18 cellular contexts compared by ENCODE assay signal in the genomic region with DNA sequence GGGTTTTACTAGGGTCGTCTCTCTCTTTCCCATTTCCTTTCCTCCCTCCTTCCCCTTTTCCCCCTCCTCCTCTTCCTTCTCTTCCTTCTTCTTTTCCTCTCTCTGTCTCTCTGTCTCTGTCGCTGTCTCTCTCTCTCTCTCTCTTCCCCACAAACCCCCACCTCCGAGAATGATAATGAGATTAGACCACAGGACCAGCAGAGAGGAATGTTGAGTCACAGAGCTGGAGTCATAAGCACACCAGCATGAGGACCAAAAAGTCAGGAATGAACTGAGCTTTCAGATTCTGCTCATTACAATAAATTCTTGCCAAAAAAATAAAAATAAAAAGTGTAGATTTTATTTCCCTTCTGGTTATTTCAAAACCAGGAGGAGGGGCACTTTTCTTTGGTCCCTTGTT.
DNase-seq lines count a peak whose midpoint lies in the region; FAIRE-seq and TF ChIP-seq lines count a peak whose summit lies in the region.
"Had no signal": no experiment of that assay in that cellular context is flagged by ENCODE, and none has a peak within 500 bp of the region (broad histone marks: within the 10 kb centered on the region; RNA-seq: fewer than 3 reads in every experiment).

No MANE protein-coding gene starts in this region.

- no peak for TF ChIP-seq POLR2A in tibial nerve (IDR thresholded peaks at IDR 0.05)

- H3K27ac ChIP-seq in tibial nerve: no peak overlapping the region
- H3K27ac ChIP-seq: esophagus squamous epithelium, uterus had no signal

- H3K4me3 ChIP-seq in HAP-1: no peak overlapping the region
- no peak overlapping the region for H3K4me3 ChIP-seq in tibial nerve
- H3K4me3 ChIP-seq: esophagus squamous epithelium, lung, uterus had no signal

- H3K9me3 ChIP-seq in HAP-1 (no peaks in the 10 kb centered on the region), tibial nerve (peaks cover 0 to 3% (median 0%) of the 10 kb centered on the region in 4 donors)
- H3K9me3 ChIP-seq: esophagus squamous epithelium, uterus had no signal

- no peaks in the 10 kb centered on the region for H3K36me3 ChIP-seq in HAP-1 (replicated peaks)
- no peaks in the 10 kb centered on the region for H3K36me3 ChIP-seq in tibial nerve
- H3K36me3 ChIP-seq: esophagus squamous epithelium, uterus had no signal

- FAIRE-seq in urothelium cell line (lab: Jason Lieb, UNC): no peak
- FAIRE-seq: GM12892 had no signal

- in situ Hi-C loops in HAP-1 (cut with MboI; ENCODE audit: low sequenced_read_pairs): no loop called here

- no peak for TF ChIP-seq CTCF in tibial nerve (IDR thresholded peaks at IDR 0.05)

- no peak for TF ChIP-seq EP300 in tibial nerve (IDR thresholded peaks at IDR 0.05)

- no peaks in the 10 kb centered on the region for H3K4me1 ChIP-seq in HAP-1
- H3K4me1 ChIP-seq in tibial nerve: peaks cover 0 to 4% (median 2%) of the 10 kb centered on the region in 4 donors
- H3K4me1 ChIP-seq: esophagus squamous epithelium, uterus had no signal

- H3K27me3 ChIP-seq in HAP-1 (ENCODE audit: low read depth) (no peaks in the 10 kb centered on the region), tibial nerve (no peaks in the 10 kb centered on the region)
- H3K27me3 ChIP-seq: esophagus squamous epithelium, uterus had no signal

- WGBS in tibial nerve, 2 donors: 36 to 59% methylated on average over 3 of the region's 3 CpGs

- DNase-seq in H4 (ENCODE audit: low spot score) (peak; percentile 39), amniotic epithelial cell (ENCODE audit: low read depth) (peak; percentile 71), hepatic stellate cell (ENCODE audit: low spot score) (peak; percentile 54), urothelium cell line (ENCODE audit: low spot score) (peak; percentile 49), NCI-H774 (lab: John Stamatoyannopoulos, UW) (no peak), HAP-1 (ENCODE audit: low spot score in 2 of 2) (no peak), tibial nerve (ENCODE audit: low spot score in 2 of 2) (no peak)
- DNase-seq: activated CD4-positive, alpha-beta T cell treated with anti-CD3 and anti-CD28 coated beads, Interleukin-2, amount 50 U/mL, for 4 hours; aorta; CD4-positive, CD25-positive, alpha-beta regulatory T cell; dermis blood vessel endothelial cell; esophagus squamous epithelium; Karpas-422; NCI-H1436; NCI-H345; uterus had no signal

Comparison
In these comparisons a context has a peak if more than half of its experiments do, and no peak if none do; other contexts are left out.
1. DNase-seq: peak in H4 (single experiment), amniotic epithelial cell (single experiment), hepatic stellate cell (single experiment) and urothelium cell line (single experiment); none in NCI-H774 (single experiment), HAP-1 (0 of 2) and tibial nerve (0 of 2).